ENCODE assay signal across 1 cellular context in the genomic region with DNA sequence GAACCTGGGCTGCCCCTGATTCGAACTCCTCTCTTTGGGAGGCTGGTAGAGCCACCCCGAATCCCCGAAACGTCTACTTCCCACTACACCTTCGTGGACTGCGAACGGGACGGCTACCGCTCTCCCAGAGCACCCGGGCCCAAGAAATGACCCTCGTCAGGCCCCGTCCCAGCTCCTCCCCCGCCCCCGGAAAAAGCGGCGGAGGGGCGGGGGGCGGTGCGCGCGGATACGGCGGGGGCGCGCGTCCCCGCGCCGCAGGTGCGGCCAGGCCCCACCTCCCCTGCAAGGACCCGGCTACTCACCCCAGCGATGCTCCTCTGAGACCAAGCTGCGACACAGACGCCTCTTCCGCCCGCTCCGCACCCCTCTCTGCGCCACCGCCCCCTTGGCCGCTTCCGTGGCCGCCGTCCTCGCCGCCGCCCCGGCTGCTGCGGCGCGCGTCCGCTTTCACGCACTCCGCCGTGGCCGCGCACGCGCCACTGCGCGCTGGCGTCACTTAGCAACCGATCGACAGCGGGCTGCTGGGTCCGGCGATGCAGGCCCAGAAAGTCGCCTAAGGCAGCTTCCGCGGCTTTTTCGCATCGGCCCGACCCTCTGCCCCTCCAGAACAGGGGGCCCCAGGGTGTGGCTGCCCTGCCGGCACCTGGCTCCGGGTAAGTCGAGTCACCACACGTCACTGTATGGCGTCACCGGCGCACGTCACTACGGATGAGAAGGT.
TF ChIP-seq lines count a peak whose summit lies in the region.

A gene (minus strand): TSS at position 432 of the 718 bp plus-strand sequence.

TF ChIP-seq in K562, 482 proteins besides CTCF, POLR2A, EP300 and RAD21 (continued from another document and continues in another):
- TF ChIP-seq, protein P1, sequence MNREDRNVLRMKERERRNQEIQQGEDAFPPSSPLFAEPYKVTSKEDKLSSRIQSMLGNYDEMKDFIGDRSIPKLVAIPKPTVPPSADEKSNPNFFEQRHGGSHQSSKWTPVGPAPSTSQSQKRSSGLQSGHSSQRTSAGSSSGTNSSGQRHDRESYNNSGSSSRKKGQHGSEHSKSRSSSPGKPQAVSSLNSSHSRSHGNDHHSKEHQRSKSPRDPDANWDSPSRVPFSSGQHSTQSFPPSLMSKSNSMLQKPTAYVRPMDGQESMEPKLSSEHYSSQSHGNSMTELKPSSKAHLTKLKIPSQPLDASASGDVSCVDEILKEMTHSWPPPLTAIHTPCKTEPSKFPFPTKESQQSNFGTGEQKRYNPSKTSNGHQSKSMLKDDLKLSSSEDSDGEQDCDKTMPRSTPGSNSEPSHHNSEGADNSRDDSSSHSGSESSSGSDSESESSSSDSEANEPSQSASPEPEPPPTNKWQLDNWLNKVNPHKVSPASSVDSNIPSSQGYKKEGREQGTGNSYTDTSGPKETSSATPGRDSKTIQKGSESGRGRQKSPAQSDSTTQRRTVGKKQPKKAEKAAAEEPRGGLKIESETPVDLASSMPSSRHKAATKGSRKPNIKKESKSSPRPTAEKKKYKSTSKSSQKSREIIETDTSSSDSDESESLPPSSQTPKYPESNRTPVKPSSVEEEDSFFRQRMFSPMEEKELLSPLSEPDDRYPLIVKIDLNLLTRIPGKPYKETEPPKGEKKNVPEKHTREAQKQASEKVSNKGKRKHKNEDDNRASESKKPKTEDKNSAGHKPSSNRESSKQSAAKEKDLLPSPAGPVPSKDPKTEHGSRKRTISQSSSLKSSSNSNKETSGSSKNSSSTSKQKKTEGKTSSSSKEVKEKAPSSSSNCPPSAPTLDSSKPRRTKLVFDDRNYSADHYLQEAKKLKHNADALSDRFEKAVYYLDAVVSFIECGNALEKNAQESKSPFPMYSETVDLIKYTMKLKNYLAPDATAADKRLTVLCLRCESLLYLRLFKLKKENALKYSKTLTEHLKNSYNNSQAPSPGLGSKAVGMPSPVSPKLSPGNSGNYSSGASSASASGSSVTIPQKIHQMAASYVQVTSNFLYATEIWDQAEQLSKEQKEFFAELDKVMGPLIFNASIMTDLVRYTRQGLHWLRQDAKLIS (CRISPR knock-in tag; IDR thresholded peaks at IDR 0.05): no peak
- TF ChIP-seq NCOR1 (IDR thresholded peaks at IDR 0.05) (no peak), MEF2D (tag; conservative IDR thresholded peaks at IDR 0.05; ENCODE audit: low read depth) (no peak), TARDBP (IDR thresholded peaks at IDR 0.05) (peak; percentile 96), NFIX (CRISPR knock-in tag; IDR thresholded peaks at IDR 0.05; ENCODE audit: low read depth) (no peak), LEF1 (IDR thresholded peaks at IDR 0.05) (no peak), NUFIP1 (IDR thresholded peaks at IDR 0.05; ENCODE audit: partially characterized antibody) (no peak), ZNF561 (CRISPR knock-in tag; conservative IDR thresholded peaks at IDR 0.05) (no peak), ZNF263 (CRISPR knock-in tag; IDR thresholded peaks at IDR 0.05; ENCODE audit: borderline replicate concordance) (no peak), ZNF79 (CRISPR knock-in tag; IDR thresholded peaks at IDR 0.05; ENCODE audit: low read depth) (no peak), KAT8 (IDR thresholded peaks at IDR 0.05; ENCODE audit: low read depth) (no peak), HDAC3 (IDR thresholded peaks at IDR 0.05; ENCODE audit: borderline replicate concordance, partially characterized antibody) (no peak), PTBP1 (IDR thresholded peaks at IDR 0.05; ENCODE audit: low read depth, low read length) (no peak), MYNN (IDR thresholded peaks at IDR 0.05) (no peak), MYNN (CRISPR knock-in tag; IDR thresholded peaks at IDR 0.05) (no peak), ZBTB8A (IDR thresholded peaks at IDR 0.05; ENCODE audit: partially characterized antibody) (no peak), ZNF232 (CRISPR knock-in tag; IDR thresholded peaks at IDR 0.05) (no peak), ZFPM2 (CRISPR knock-in tag; IDR thresholded peaks at IDR 0.05) (no peak), ELF2 (CRISPR knock-in tag; IDR thresholded peaks at IDR 0.05) (peak; percentile 43; the same call in 1 of the 2 replicates), KLF1 (tag; IDR thresholded peaks at IDR 0.05) (peak; percentile 79; the same call in 1 of the 2 replicates), MTA2 (IDR thresholded peaks at IDR 0.05; ENCODE audit: low read depth) (no peak), DDX20 (tag; IDR thresholded peaks at IDR 0.05; ENCODE audit: low read depth) (no peak), CREBBP (IDR thresholded peaks at IDR 0.05; ENCODE audit: low read depth, low read length) (no peak), ZNF316 (IDR thresholded peaks at IDR 0.05) (no peak), CEBPG (CRISPR knock-in tag; IDR thresholded peaks at IDR 0.05) (peak; percentile 19; the same call in 1 of the 2 replicates), CEBPG (tag; conservative IDR thresholded peaks at IDR 0.05 in 1 of 2, IDR thresholded peaks at IDR 0.05 in 1 of 2) (0 out of 4 replicates have a peak, but pooled peaks of 1 of the 2 experiments have one; percentile 7), ELF1 (tag; IDR thresholded peaks at IDR 0.05) (peak; percentile 58), TCF7L2 (IDR thresholded peaks at IDR 0.05; ENCODE audit: low read depth, low read length) (no peak), FOXJ2 (tag; IDR thresholded peaks at IDR 0.05) (peak; percentile 35; the same call in 1 of the 2 replicates), HNRNPLL (IDR thresholded peaks at IDR 0.05; ENCODE audit: low read depth, low read length, poor library complexity, severe bottlenecking) (peak; percentile 88), BRF1 (IDR thresholded peaks at IDR 0.05; ENCODE audit: borderline replicate concordance, extremely low read depth, insufficient read length) (no peak), HOXB6 (CRISPR knock-in tag; IDR thresholded peaks at IDR 0.05; ENCODE audit: borderline replicate concordance) (no peak), MTA3 (IDR thresholded peaks at IDR 0.05; ENCODE audit: borderline replicate concordance) (peak; percentile 97), POLR2G (IDR thresholded peaks at IDR 0.05; ENCODE audit: low read depth, low read length) (peak; percentile 78), NR2F6 (CRISPR knock-in tag; IDR thresholded peaks at IDR 0.05) (no peak), ETV1 (tag; conservative IDR thresholded peaks at IDR 0.05; ENCODE audit: low read depth) (0 out of 2 replicates have a peak, but pooled peaks have one; percentile 19), ZNF75A (CRISPR knock-in tag; IDR thresholded peaks at IDR 0.05) (no peak), ZNF143 (CRISPR knock-in tag; IDR thresholded peaks at IDR 0.05) (no peak), SMARCA4 (IDR thresholded peaks at IDR 0.05) (no peak), RBM39 (optimal IDR thresholded peaks at IDR 0.05; ENCODE audit: low read depth, low read length) (no peak), KHSRP (IDR thresholded peaks at IDR 0.05) (peak; percentile 88), FOXP1 (CRISPR knock-in tag; IDR thresholded peaks at IDR 0.05) (no peak; the same call in 1 of the 2 replicates), ATF7 (IDR thresholded peaks at IDR 0.05) (peak; percentile 90), CBX2 (IDR thresholded peaks at IDR 0.05; ENCODE audit: insufficient read depth, low read length, poor library complexity, severe bottlenecking) (no peak), ETV6 (IDR thresholded peaks at IDR 0.05; ENCODE audit: borderline replicate concordance in 1 of 2, low read depth in 2 of 2, low read length in 1 of 2) (no peak), ETV6 (CRISPR knock-in tag; IDR thresholded peaks at IDR 0.05; ENCODE audit: borderline replicate concordance) (no peak)
- TF ChIP-seq, protein P2, sequence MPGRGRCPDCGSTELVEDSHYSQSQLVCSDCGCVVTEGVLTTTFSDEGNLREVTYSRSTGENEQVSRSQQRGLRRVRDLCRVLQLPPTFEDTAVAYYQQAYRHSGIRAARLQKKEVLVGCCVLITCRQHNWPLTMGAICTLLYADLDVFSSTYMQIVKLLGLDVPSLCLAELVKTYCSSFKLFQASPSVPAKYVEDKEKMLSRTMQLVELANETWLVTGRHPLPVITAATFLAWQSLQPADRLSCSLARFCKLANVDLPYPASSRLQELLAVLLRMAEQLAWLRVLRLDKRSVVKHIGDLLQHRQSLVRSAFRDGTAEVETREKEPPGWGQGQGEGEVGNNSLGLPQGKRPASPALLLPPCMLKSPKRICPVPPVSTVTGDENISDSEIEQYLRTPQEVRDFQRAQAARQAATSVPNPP (IDR thresholded peaks at IDR 0.05; ENCODE audit: borderline replicate concordance, insufficient read depth, insufficient read length): no peak
- TF ChIP-seq, protein P3, sequence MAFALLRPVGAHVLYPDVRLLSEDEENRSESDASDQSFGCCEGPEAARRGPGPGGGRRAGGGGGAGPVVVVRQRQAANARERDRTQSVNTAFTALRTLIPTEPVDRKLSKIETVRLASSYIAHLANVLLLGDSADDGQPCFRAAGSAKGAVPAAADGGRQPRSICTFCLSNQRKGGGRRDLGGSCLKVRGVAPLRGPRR (CRISPR knock-in tag; IDR thresholded peaks at IDR 0.05): no peak
- TF ChIP-seq, protein P4, sequence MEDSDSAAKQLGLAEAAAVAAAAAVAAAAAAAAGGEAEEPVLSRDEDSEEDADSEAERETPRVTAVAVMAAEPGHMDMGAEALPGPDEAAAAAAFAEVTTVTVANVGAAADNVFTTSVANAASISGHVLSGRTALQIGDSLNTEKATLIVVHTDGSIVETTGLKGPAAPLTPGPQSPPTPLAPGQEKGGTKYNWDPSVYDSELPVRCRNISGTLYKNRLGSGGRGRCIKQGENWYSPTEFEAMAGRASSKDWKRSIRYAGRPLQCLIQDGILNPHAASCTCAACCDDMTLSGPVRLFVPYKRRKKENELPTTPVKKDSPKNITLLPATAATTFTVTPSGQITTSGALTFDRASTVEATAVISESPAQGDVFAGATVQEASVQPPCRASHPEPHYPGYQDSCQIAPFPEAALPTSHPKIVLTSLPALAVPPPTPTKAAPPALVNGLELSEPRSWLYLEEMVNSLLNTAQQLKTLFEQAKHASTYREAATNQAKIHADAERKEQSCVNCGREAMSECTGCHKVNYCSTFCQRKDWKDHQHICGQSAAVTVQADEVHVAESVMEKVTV (CRISPR knock-in tag; IDR thresholded peaks at IDR 0.05): no peak
- TF ChIP-seq, protein P5, sequence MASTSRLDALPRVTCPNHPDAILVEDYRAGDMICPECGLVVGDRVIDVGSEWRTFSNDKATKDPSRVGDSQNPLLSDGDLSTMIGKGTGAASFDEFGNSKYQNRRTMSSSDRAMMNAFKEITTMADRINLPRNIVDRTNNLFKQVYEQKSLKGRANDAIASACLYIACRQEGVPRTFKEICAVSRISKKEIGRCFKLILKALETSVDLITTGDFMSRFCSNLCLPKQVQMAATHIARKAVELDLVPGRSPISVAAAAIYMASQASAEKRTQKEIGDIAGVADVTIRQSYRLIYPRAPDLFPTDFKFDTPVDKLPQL (IDR thresholded peaks at IDR 0.05; ENCODE audit: extremely low read depth, insufficient read length): no peak
- TF ChIP-seq, protein P6, sequence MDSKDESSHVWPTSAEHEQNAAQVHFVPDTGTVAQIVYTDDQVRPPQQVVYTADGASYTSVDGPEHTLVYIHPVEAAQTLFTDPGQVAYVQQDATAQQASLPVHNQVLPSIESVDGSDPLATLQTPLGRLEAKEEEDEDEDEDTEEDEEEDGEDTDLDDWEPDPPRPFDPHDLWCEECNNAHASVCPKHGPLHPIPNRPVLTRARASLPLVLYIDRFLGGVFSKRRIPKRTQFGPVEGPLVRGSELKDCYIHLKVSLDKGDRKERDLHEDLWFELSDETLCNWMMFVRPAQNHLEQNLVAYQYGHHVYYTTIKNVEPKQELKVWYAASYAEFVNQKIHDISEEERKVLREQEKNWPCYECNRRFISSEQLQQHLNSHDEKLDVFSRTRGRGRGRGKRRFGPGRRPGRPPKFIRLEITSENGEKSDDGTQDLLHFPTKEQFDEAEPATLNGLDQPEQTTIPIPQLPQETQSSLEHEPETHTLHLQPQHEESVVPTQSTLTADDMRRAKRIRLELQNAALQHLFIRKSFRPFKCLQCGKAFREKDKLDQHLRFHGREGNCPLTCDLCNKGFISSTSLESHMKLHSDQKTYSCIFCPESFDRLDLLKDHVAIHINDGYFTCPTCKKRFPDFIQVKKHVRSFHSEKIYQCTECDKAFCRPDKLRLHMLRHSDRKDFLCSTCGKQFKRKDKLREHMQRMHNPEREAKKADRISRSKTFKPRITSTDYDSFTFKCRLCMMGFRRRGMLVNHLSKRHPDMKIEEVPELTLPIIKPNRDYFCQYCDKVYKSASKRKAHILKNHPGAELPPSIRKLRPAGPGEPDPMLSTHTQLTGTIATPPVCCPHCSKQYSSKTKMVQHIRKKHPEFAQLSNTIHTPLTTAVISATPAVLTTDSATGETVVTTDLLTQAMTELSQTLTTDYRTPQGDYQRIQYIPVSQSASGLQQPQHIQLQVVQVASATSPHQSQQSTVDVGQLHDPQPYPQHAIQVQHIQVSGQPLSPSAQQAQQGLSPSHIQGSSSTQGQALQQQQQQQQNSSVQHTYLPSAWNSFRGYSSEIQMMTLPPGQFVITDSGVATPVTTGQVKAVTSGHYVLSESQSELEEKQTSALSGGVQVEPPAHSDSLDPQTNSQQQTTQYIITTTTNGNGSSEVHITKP (IDR thresholded peaks at IDR 0.05; ENCODE audit: partially characterized antibody): no peak
- TF ChIP-seq, protein P7, sequence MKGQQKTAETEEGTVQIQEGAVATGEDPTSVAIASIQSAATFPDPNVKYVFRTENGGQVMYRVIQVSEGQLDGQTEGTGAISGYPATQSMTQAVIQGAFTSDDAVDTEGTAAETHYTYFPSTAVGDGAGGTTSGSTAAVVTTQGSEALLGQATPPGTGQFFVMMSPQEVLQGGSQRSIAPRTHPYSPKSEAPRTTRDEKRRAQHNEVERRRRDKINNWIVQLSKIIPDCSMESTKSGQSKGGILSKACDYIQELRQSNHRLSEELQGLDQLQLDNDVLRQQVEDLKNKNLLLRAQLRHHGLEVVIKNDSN (CRISPR knock-in tag; IDR thresholded peaks at IDR 0.05): no peak
- TF ChIP-seq, protein P8, sequence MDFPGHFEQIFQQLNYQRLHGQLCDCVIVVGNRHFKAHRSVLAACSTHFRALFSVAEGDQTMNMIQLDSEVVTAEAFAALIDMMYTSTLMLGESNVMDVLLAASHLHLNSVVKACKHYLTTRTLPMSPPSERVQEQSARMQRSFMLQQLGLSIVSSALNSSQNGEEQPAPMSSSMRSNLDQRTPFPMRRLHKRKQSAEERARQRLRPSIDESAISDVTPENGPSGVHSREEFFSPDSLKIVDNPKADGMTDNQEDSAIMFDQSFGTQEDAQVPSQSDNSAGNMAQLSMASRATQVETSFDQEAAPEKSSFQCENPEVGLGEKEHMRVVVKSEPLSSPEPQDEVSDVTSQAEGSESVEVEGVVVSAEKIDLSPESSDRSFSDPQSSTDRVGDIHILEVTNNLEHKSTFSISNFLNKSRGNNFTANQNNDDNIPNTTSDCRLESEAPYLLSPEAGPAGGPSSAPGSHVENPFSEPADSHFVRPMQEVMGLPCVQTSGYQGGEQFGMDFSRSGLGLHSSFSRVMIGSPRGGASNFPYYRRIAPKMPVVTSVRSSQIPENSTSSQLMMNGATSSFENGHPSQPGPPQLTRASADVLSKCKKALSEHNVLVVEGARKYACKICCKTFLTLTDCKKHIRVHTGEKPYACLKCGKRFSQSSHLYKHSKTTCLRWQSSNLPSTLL (IDR thresholded peaks at IDR 0.05): no peak
